ENCODE assay signal across 13 cellular contexts in the genomic region with DNA sequence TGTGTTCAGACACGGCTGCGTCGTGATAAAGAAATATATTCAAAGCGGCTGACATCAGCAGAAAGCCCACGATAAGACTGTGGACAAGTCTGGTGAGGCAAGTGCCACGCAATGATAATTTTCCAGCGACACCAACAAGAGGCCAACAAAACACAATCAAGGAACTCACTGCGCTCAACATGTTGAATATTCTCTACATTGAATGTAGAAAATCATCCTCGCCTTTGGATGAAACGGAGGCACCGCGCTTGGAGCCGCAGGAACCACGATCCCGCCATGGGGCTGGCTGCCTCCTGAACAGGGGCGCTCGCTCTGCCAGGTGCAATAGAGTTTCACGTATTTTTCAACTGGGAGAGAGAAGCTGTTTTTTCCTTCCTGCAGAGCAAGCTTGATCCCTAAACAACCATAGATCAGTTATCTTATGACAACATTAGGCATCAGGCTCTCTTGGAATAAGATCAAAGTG.
"Had no signal": no experiment of that assay in that cellular context is flagged by ENCODE, and none has a peak within 500 bp of the region (broad histone marks: within the 10 kb centered on the region; RNA-seq: fewer than 3 reads in every experiment).

No MANE protein-coding gene starts in this region.

- H3K4me1 Mint-ChIP-seq: activated naive CD8-positive, alpha-beta T cell treated with anti-CD3 and anti-CD28 coated beads, Interleukin-2, amount 50 U/mL, for 24 hours had no signal

- H3K27me3 Mint-ChIP-seq: activated naive CD8-positive, alpha-beta T cell treated with anti-CD3 and anti-CD28 coated beads, Interleukin-2, amount 50 U/mL, for 24 hours had no signal

- H3K4me3 Mint-ChIP-seq: activated naive CD8-positive, alpha-beta T cell treated with anti-CD3 and anti-CD28 coated beads, Interleukin-2, amount 50 U/mL, for 24 hours; activated T-helper 1 cell treated with anti-CD3 and anti-CD28 coated beads, Interleukin-12 subunit alpha, Interleukin-12 subunit beta, Interleukin-2, Interleukin-4 antibody, amounts not matched to agents 30 ng/mL and 10 ng/mL and 1 ng/mL, durations not matched to agents 14 hours and 24 hours and 36 hours; T-helper 2 cell treated with Interferon-gamma antibody and Interleukin-4, amounts not matched to agents 5 μg/mL and 100 μg/mL, for 36 hours had no signal

- H3K27ac Mint-ChIP-seq: activated naive CD8-positive, alpha-beta T cell treated with anti-CD3 and anti-CD28 coated beads, Interleukin-2, amount 50 U/mL, for 24 hours; activated T-helper 1 cell treated with anti-CD3 and anti-CD28 coated beads, Interleukin-12 subunit alpha, Interleukin-12 subunit beta, Interleukin-2, Interleukin-4 antibody, amounts not matched to agents 30 ng/mL and 10 ng/mL and 1 ng/mL, durations not matched to agents 14 hours and 24 hours and 36 hours; T-helper 2 cell treated with Interferon-gamma antibody and Interleukin-4, amounts not matched to agents 5 μg/mL and 100 μg/mL, for 36 hours had no signal

- H3K4me3 ChIP-seq: dorsolateral prefrontal cortex, stomach, thoracic aorta had no signal

- FAIRE-seq: astrocyte had no signal

- H3K9me3 Mint-ChIP-seq: activated naive CD8-positive, alpha-beta T cell treated with anti-CD3 and anti-CD28 coated beads, Interleukin-2, amount 50 U/mL, for 24 hours; activated T-helper 1 cell treated with anti-CD3 and anti-CD28 coated beads, Interleukin-12 subunit alpha, Interleukin-12 subunit beta, Interleukin-2, Interleukin-4 antibody, amounts not matched to agents 30 ng/mL and 10 ng/mL and 1 ng/mL, durations not matched to agents 14 hours and 24 hours and 36 hours; T-helper 2 cell treated with Interferon-gamma antibody and Interleukin-4, amounts not matched to agents 5 μg/mL and 100 μg/mL, for 36 hours had no signal

- ATAC-seq: activated CD4-positive, CD25-positive, alpha-beta regulatory T cell treated with anti-CD3 and anti-CD28 coated beads, Interleukin-2, amount 50 U/mL, for 24 hours; activated naive CD8-positive, alpha-beta T cell treated with anti-CD3 and anti-CD28 coated beads, Interleukin-2, amount 50 U/mL, for 24 hours had no signal

- H3K9me3 ChIP-seq: stomach, thoracic aorta had no signal

- H3K27ac ChIP-seq: thoracic aorta had no signal

- H3K27me3 ChIP-seq: dorsolateral prefrontal cortex, stomach had no signal

- DNase-seq: activated CD4-positive, alpha-beta T cell treated with anti-CD3 and anti-CD28 coated beads, Interleukin-2, amount 50 U/mL, for 1 hour; activated naive CD4-positive, alpha-beta T cell treated with Interleukin-2 at 50 U/mL for 16 hours; activated naive CD8-positive, alpha-beta T cell treated with anti-CD3 and anti-CD28 coated beads, Interleukin-2, amount 50 U/mL, for 24 hours; erythroblast; mesendoderm; stimulated activated CD4-positive, alpha-beta T cell treated with anti-CD3 and anti-CD28 coated beads, Interleukin-1b, Interleukin-23, amount 100 ng/mL, for 48 hours; stomach had no signal
